Comparison of ENCODE assay signal across 15 cellular contexts in the genomic region with DNA sequence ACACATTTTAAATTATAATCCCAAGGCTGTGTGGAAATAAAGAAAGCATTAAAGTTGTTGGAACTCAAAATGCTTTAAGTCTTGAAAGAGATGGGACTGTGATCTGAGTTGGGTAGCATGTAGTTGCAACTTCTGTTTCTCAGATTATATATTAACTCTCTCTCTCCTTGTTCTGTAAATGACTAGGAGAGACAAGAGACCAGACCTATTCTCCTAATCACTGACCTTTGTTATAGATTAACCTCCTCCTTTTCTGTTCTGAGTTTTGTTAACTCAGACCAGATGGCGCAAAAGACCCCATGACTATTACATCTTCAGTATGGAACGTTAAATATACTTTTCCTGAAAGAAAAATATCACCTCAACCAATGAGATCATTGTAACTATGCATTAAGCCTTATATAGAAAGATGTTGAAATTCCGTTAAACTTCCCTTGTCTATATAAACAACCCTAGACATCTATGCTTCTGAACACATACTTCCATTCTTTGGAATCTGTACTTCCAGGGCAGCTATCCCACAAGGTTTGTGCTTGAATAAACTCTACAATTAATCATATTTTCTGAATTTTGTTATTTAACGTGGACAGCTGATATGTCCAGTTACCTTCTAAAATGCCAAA.
DNase-seq lines count a peak whose midpoint lies in the region; ATAC-seq and TF ChIP-seq lines count a peak whose summit lies in the region.
"Had no signal": no experiment of that assay in that cellular context is flagged by ENCODE, and none has a peak within 500 bp of the region (broad histone marks: within the 10 kb centered on the region; RNA-seq: fewer than 3 reads in every experiment).

No MANE protein-coding gene starts in this region.

- POLR2A ChIA-PET in activated CD8-positive, alpha-beta T cell treated with anti-CD3 and anti-CD28 coated beads for 36 hours (lab: Charles Lee), result no interaction called here

- CTCF ChIA-PET in activated CD8-positive, alpha-beta T cell treated with anti-CD3 and anti-CD28 coated beads for 36 hours (lab: Charles Lee), result no interaction called here

- H3K27me3 ChIP-seq in brain microvascular endothelial cell (replicated peaks), result no peaks in the 10 kb centered on the region
- no peaks in the 10 kb centered on the region for H3K27me3 ChIP-seq in smooth muscle cell (ENCODE audit: low read depth)
- H3K27me3 ChIP-seq: MG63, spleen had no signal

- in situ Hi-C loops in brain microvascular endothelial cell (cut with HindIII; ENCODE audit: low pct_ligation_motif_present, low sequenced_read_pairs), result no loop called here

- H3K9ac ChIP-seq in smooth muscle cell (ENCODE audit: low read depth), result no peak overlapping the region

- H3K4me3 ChIP-seq in brain microvascular endothelial cell (ENCODE audit: low read depth, low read length) (no peak overlapping the region), smooth muscle cell (no peak overlapping the region)
- H3K4me3 ChIP-seq: MG63, spleen had no signal

- DNase-seq in EL (peak; percentile 1), brain microvascular endothelial cell (no peak), smooth muscle cell (lab: John Stamatoyannopoulos, UW; ENCODE audit: unreplicated experiment) (no peak), Right ventricle myocardium superior (no peak)
- DNase-seq in activated CD8-positive, alpha-beta T cell treated with anti-CD3 and anti-CD28 coated beads for 36 hours, result no peak
- DNase-seq in activated CD4-positive, alpha-beta T cell treated with anti-CD3 and anti-CD28 coated beads, Interleukin-2, amount 50 U/mL, for 48 hours, result no peak
- DNase-seq: activated CD4-positive, alpha-beta T cell treated with anti-CD3 and anti-CD28 coated beads, Interleukin-2, amount 50 U/mL, for 4 hours; HFFc6; hippocampal formation; MG63; NCI-H82; spleen had no signal

- no peaks in the 10 kb centered on the region for H3K79me2 ChIP-seq in smooth muscle cell (ENCODE audit: low read depth)

- H3F3A ChIP-seq in smooth muscle cell (ENCODE audit: low read depth), result no peaks in the 10 kb centered on the region

- H3K4me2 ChIP-seq in smooth muscle cell, result no peak overlapping the region

- H3K36me3 ChIP-seq in brain microvascular endothelial cell (replicated peaks) (no peaks in the 10 kb centered on the region), smooth muscle cell (ENCODE audit: low read depth) (no peaks in the 10 kb centered on the region)
- H3K36me3 ChIP-seq: MG63, spleen had no signal

- H3K4me1 ChIP-seq in smooth muscle cell (ENCODE audit: low read depth), result no peaks in the 10 kb centered on the region

- no peak overlapping the region for H3K4me3 Mint-ChIP-seq in activated CD8-positive, alpha-beta T cell treated with anti-CD3 and anti-CD28 coated beads for 36 hours
- H3K4me3 Mint-ChIP-seq: activated naive CD8-positive, alpha-beta T cell; HFFc6 had no signal

- no peaks in the 10 kb centered on the region for H3K9me3 ChIP-seq in smooth muscle cell (replicated peaks; ENCODE audit: low read depth)
- H3K9me3 ChIP-seq: MG63 had no signal

- no peaks in the 10 kb centered on the region for H3K36me3 Mint-ChIP-seq in activated CD8-positive, alpha-beta T cell treated with anti-CD3 and anti-CD28 coated beads for 36 hours (ENCODE audit: low read depth)
- H3K36me3 Mint-ChIP-seq: activated naive CD8-positive, alpha-beta T cell had no signal

- H3K27ac Mint-ChIP-seq in activated CD8-positive, alpha-beta T cell treated with anti-CD3 and anti-CD28 coated beads for 36 hours, result no peak overlapping the region
- H3K27ac Mint-ChIP-seq: activated naive CD8-positive, alpha-beta T cell; HFFc6 had no signal

- H3K9me3 Mint-ChIP-seq in activated CD8-positive, alpha-beta T cell treated with anti-CD3 and anti-CD28 coated beads for 36 hours, result peaks cover 6% of the 10 kb centered on the region

- no peak for TF ChIP-seq CTCF in brain microvascular endothelial cell (IDR thresholded peaks at IDR 0.05; ENCODE audit: low read depth, low read length, missing control alignments)
- TF ChIP-seq CTCF in smooth muscle cell (IDR thresholded peaks at IDR 0.05; ENCODE audit: borderline replicate concordance, insufficient read depth, poor library complexity, severe bottlenecking), result no peak
- TF ChIP-seq CTCF in activated CD8-positive, alpha-beta T cell treated with anti-CD3 and anti-CD28 coated beads for 36 hours (IDR thresholded peaks at IDR 0.05), result no peak

- H3K4me1 Mint-ChIP-seq in activated CD8-positive, alpha-beta T cell treated with anti-CD3 and anti-CD28 coated beads for 36 hours (ENCODE audit: low read depth), result no peaks in the 10 kb centered on the region

- no peak overlapping the region for H2AFZ ChIP-seq in smooth muscle cell (ENCODE audit: low read depth)

- no peaks in the 10 kb centered on the region for H4K20me1 ChIP-seq in smooth muscle cell (ENCODE audit: low read depth)

- WGBS in smooth muscle cell (ENCODE audit: low lambda C conversion rate), result 91% methylated on average over 4 of the region's 4 CpGs

- peaks cover 6% of the 10 kb centered on the region for H3K27me3 Mint-ChIP-seq in activated CD8-positive, alpha-beta T cell treated with anti-CD3 and anti-CD28 coated beads for 36 hours

- peak; percentile 95 for ATAC-seq in GM19467 (IDR thresholded peaks at IDR 0.05; ENCODE audit: unreplicated experiment)
- ATAC-seq in HG03060 (IDR thresholded peaks at IDR 0.05; ENCODE audit: low read depth, unreplicated experiment), result peak; percentile 96
- ATAC-seq in activated CD8-positive, alpha-beta T cell treated with anti-CD3 and anti-CD28 coated beads for 36 hours, result no peak
- ATAC-seq in Right ventricle myocardium superior (ENCODE audit: poor library complexity), result no peak

- H3K27ac ChIP-seq in brain microvascular endothelial cell (peak overlapping the region; percentile 19), smooth muscle cell (ENCODE audit: low read depth) (no peak overlapping the region)
- H3K27ac ChIP-seq: spleen had no signal

- intact Hi-C loops in activated CD8-positive, alpha-beta T cell treated with anti-CD3 and anti-CD28 coated beads for 36 hours (cut with micrococcal nuclease), result no loop called here
- intact Hi-C loops in Right ventricle myocardium superior (cut with DNase I), result no loop called here

Comparison
In these comparisons a context has a peak if more than half of its experiments do, and no peak if none do; other contexts are left out.
1. ATAC-seq: peak in GM19467 (single experiment) and HG03060 (single experiment); none in activated CD8-positive, alpha-beta T cell treated with anti-CD3 and anti-CD28 coated beads for 36 hours (single experiment) and Right ventricle myocardium superior (single experiment).